ENCODE assay signal across 10 cellular contexts in genomic region chr4:108466936-108467902, GRCh38.
DNase-seq lines count a peak whose midpoint lies in the region; ATAC-seq and TF ChIP-seq lines count a peak whose summit lies in the region.
"Had no signal": no experiment of that assay in that cellular context is flagged by ENCODE, and none has a peak within 500 bp of the region (broad histone marks: within the 10 kb centered on the region; RNA-seq: fewer than 3 reads in every experiment).

No MANE protein-coding gene starts in this region.

- ATAC-seq in GM21423 (IDR thresholded peaks at IDR 0.05; ENCODE audit: unreplicated experiment) (peak; percentile 98), HG03565 (IDR thresholded peaks at IDR 0.05; ENCODE audit: unreplicated experiment) (peak; percentile 98)
- ATAC-seq in activated naive CD8-positive, alpha-beta T cell treated with anti-CD3 and anti-CD28 coated beads, Interleukin-2, amount 10 ng/mL, durations not matched to agents 7 days and 5 days (ENCODE audit: low read depth): peak; percentile 91

- H3K4me3 Mint-ChIP-seq in activated naive CD8-positive, alpha-beta T cell treated with anti-CD3 and anti-CD28 coated beads, Interleukin-2, amount 10 ng/mL, durations not matched to agents 7 days and 5 days: peak overlapping the region; percentile 67
- H3K4me3 Mint-ChIP-seq in osteocyte (ENCODE audit: unreplicated experiment): no peak overlapping the region
- H3K4me3 Mint-ChIP-seq: memory B cell had no signal

- H3K27ac ChIP-seq in substantia nigra (ENCODE audit: low read depth, low read length, poor library complexity, severe bottlenecking): no peak overlapping the region
- H3K27ac ChIP-seq: SJSA1 had no signal

- H3K4me1 Mint-ChIP-seq in activated naive CD8-positive, alpha-beta T cell treated with anti-CD3 and anti-CD28 coated beads, Interleukin-2, amount 10 ng/mL, durations not matched to agents 7 days and 5 days: peaks cover 53% of the 10 kb centered on the region
- peaks cover 23% of the 10 kb centered on the region for H3K4me1 Mint-ChIP-seq in osteocyte (ENCODE audit: unreplicated experiment)
- H3K4me1 Mint-ChIP-seq: memory B cell had no signal

- TF ChIP-seq CTCF in GM10266 (IDR thresholded peaks at IDR 0.05; ENCODE audit: control insufficient read depth, insufficient read depth, low read depth, missing control alignments): no peak
- no peak for TF ChIP-seq CTCF in osteocyte (IDR thresholded peaks at IDR 0.05)
- no peak for TF ChIP-seq CTCF in lower leg skin (IDR thresholded peaks at IDR 0.05)

- peaks cover 9% of the 10 kb centered on the region for H3K36me3 Mint-ChIP-seq in activated naive CD8-positive, alpha-beta T cell treated with anti-CD3 and anti-CD28 coated beads, Interleukin-2, amount 10 ng/mL, durations not matched to agents 7 days and 5 days
- no peaks in the 10 kb centered on the region for H3K36me3 Mint-ChIP-seq in osteocyte (ENCODE audit: unreplicated experiment)
- H3K36me3 Mint-ChIP-seq: memory B cell had no signal

- DNase-seq in GM10266 (ENCODE audit: extremely low spot score) (peak; percentile 8), osteocyte (ENCODE audit: extremely low spot score, unreplicated experiment) (no peak), NCI-H446 (lab: John Stamatoyannopoulos, UW) (no peak), lower leg skin (ENCODE audit: low spot score in 2 of 2) (no peak), substantia nigra (lab: John Stamatoyannopoulos, UW) (no peak)
- no peak for DNase-seq in activated naive CD8-positive, alpha-beta T cell treated with anti-CD3 and anti-CD28 coated beads, Interleukin-2, amount 10 ng/mL, durations not matched to agents 7 days and 5 days

- H3K4me3 ChIP-seq in lower leg skin (ENCODE audit: low read depth, poor library complexity, severe bottlenecking): no peak overlapping the region
- H3K4me3 ChIP-seq: SJSA1 had no signal

- no peak for TF ChIP-seq POLR2A in lower leg skin (IDR thresholded peaks at IDR 0.05)

- 81 to 83% methylated on average over 7 of the region's 7 CpGs for WGBS in lower leg skin, 2 donors

- POLR2A ChIA-PET in activated naive CD8-positive, alpha-beta T cell treated with anti-CD3 and anti-CD28 coated beads, Interleukin-2, amount 10 ng/mL, durations not matched to agents 7 days and 5 days (lab: Charles Lee): interaction anchor here (1.0 to 2.4 kb wide), 9 partner anchors 8 to 437 kb away, joined by 3 to 11 read pairs (median 4); partner anchors contain the start of gene LEF1

- intact Hi-C loops in lower leg skin (cut with DNase I; ENCODE audit: low total_unique reads): no loop called here

- peak overlapping the region; percentile 99 for H3K27ac Mint-ChIP-seq in activated naive CD8-positive, alpha-beta T cell treated with anti-CD3 and anti-CD28 coated beads, Interleukin-2, amount 10 ng/mL, durations not matched to agents 7 days and 5 days
- peak overlapping the region; percentile 47 for H3K27ac Mint-ChIP-seq in osteocyte (ENCODE audit: unreplicated experiment)
- H3K27ac Mint-ChIP-seq: memory B cell had no signal

- no peaks in the 10 kb centered on the region for H3K27me3 Mint-ChIP-seq in activated naive CD8-positive, alpha-beta T cell treated with anti-CD3 and anti-CD28 coated beads, Interleukin-2, amount 10 ng/mL, durations not matched to agents 7 days and 5 days
- H3K27me3 Mint-ChIP-seq in osteocyte (ENCODE audit: unreplicated experiment): no peaks in the 10 kb centered on the region

- peaks cover 5% of the 10 kb centered on the region for H3K9me3 Mint-ChIP-seq in activated naive CD8-positive, alpha-beta T cell treated with anti-CD3 and anti-CD28 coated beads, Interleukin-2, amount 10 ng/mL, durations not matched to agents 7 days and 5 days
- H3K9me3 Mint-ChIP-seq in osteocyte (ENCODE audit: unreplicated experiment): no peaks in the 10 kb centered on the region
- H3K9me3 Mint-ChIP-seq: memory B cell had no signal
